In genomic region chr17:19386276-19386863, GRCh38 we compare ENCODE assay signal across 8 cellular contexts. TPM values are rescaled to one million over a fixed set of nuclear protein-coding genes. Genes with fewer than 3 reads are reported as not detected.
A peak's percentile ranks its signal among the peaks of the same experiment; 100 is the strongest.
DNase-seq lines count a peak whose midpoint lies in the region; ATAC-seq, FAIRE-seq and TF ChIP-seq lines count a peak whose summit lies in the region.

No MANE protein-coding gene starts in this region.

- peak overlapping the region; percentile 88 for H3K56ac ChIP-seq in mesendoderm (ENCODE audit: low read length)

- H3K36me3 ChIP-seq in bronchial epithelial cell (ENCODE audit: control insufficient read depth, insufficient read depth, low read length) (peaks cover 22% of the 10 kb centered on the region), mesendoderm (ENCODE audit: control insufficient read depth, insufficient read depth, low read length) (peaks cover 10% of the 10 kb centered on the region)

- no peak overlapping the region for H4K8ac ChIP-seq in mesendoderm (ENCODE audit: low read depth, low read length)

- no peak overlapping the region for H2BK15ac ChIP-seq in mesendoderm (replicated peaks; ENCODE audit: low read depth)

- peaks cover 24% of the 10 kb centered on the region for H3K4me1 ChIP-seq in mesendoderm (ENCODE audit: control insufficient read depth, low read depth, low read length)

- peak overlapping the region; percentile 18 for H2AK5ac ChIP-seq in mesendoderm (ENCODE audit: low read length)

- H3K4me3 ChIP-seq in bronchial epithelial cell (ENCODE audit: low read depth, low read length) (no peak overlapping the region), mesendoderm (ENCODE audit: low read length) (peak overlapping the region; percentile 13)

- peak overlapping the region; percentile 74 for H3K4ac ChIP-seq in mesendoderm (ENCODE audit: low read depth, low read length)

- H2BK120ac ChIP-seq in mesendoderm (ENCODE audit: low read depth, low read length): no peak overlapping the region

- H2BK5ac ChIP-seq in mesendoderm (ENCODE audit: low read length): peak overlapping the region; percentile 8

- H3K27me3 ChIP-seq in bronchial epithelial cell (ENCODE audit: control insufficient read depth, insufficient read depth, low read length) (no peaks in the 10 kb centered on the region), mesendoderm (ENCODE audit: insufficient read depth, low read length, poor library complexity) (no peaks in the 10 kb centered on the region)

- no peak for TF ChIP-seq CTCF in bronchial epithelial cell (IDR thresholded peaks at IDR 0.05; ENCODE audit: insufficient read depth, low read length, severe bottlenecking)

- no peak overlapping the region for H4K5ac ChIP-seq in mesendoderm (ENCODE audit: low read length)

- H3K9ac ChIP-seq in mesendoderm (ENCODE audit: low read length): peak overlapping the region; percentile 71

- DNase-seq in A172 (ENCODE audit: low spot score): peak; percentile 64
- DNase-seq in LHCN-M2 (ENCODE audit: low read depth): peak; percentile 85
- peak; percentile 95 for DNase-seq in bronchial epithelial cell (ENCODE audit: low read depth)
- peak; percentile 80 for DNase-seq in mesendoderm
- DNase-seq in stimulated activated CD4-positive, alpha-beta T cell treated with anti-CD3 and anti-CD28 coated beads, Interleukin-2, amount 100 ng/mL, for 24 hours: no peak
- no peak for DNase-seq in COR-L47 (lab: John Stamatoyannopoulos, UW)
- no peak for DNase-seq in NCI-H510A (lab: John Stamatoyannopoulos, UW)

- H3K79me1 ChIP-seq in mesendoderm (ENCODE audit: low read length): peaks cover 9% of the 10 kb centered on the region

- no CpG with 5 or more reads among the region's 17 CpGs for WGBS in mesendoderm (ENCODE audit: extremely low coverage, insufficient coverage, low lambda C conversion rate)

- FAIRE-seq in bronchial epithelial cell (lab: Jason Lieb, UNC): peak; percentile 58

- peaks cover 18% of the 10 kb centered on the region for H3K79me2 ChIP-seq in mesendoderm (ENCODE audit: control insufficient read depth, insufficient read depth, low read length)

- H3K18ac ChIP-seq in mesendoderm (ENCODE audit: low read length): peak overlapping the region; percentile 57

- H3K27ac ChIP-seq in mesendoderm (ENCODE audit: low read depth, low read length): peak overlapping the region; percentile 75

- no peak for ATAC-seq in GM21529 (IDR thresholded peaks at IDR 0.05; ENCODE audit: unreplicated experiment)

- peak overlapping the region; percentile 9 for H3K4me2 ChIP-seq in mesendoderm (ENCODE audit: low read length)

- H3K23ac ChIP-seq in mesendoderm (ENCODE audit: low read length): no peak overlapping the region

RNA-seq across cellular contexts. Expression of gene MFAP4, which starts 0.6 kb away (rescaled TPM):
- total RNA-seq in A172 (2014; rRNA removed; shearing (Covaris generic)): not detected in 2 replicates
- total RNA-seq in LHCN-M2 (2014; rRNA removed): 0.13 and 0.40 TPM in 2 replicates
- 0.81 TPM for polyA plus RNA-seq in LHCN-M2 (2012)
- total RNA-seq in bronchial epithelial cell: 0.26 TPM in 1 of 2 replicates, not detected in the other
- 93.5 TPM for polyA plus RNA-seq in mesendoderm (2013, experiment 1 of 2)
- polyA plus RNA-seq in mesendoderm (2013, experiment 2 of 2): 84.3 TPM

RNA-seq across cellular contexts. Expression of gene MAPK7, which starts 8.1 kb away (rescaled TPM):
- 11.5 and 15.5 TPM in 2 replicates for total RNA-seq in A172 (2014; rRNA removed; shearing (Covaris generic))
- total RNA-seq in LHCN-M2 (2014; rRNA removed): 17.9 and 19.6 TPM in 2 replicates
- polyA plus RNA-seq in LHCN-M2 (2012): 22.6 TPM
- 6.8 and 11.1 TPM in 2 replicates for total RNA-seq in bronchial epithelial cell
- 51.0 TPM for polyA plus RNA-seq in mesendoderm (2013, experiment 1 of 2)
- 48.4 TPM for polyA plus RNA-seq in mesendoderm (2013, experiment 2 of 2)

RNA-seq across cellular contexts. Expression of gene B9D1, which starts 23.8 kb away (rescaled TPM):
- total RNA-seq in A172 (2014; rRNA removed; shearing (Covaris generic)): 41.5 and 65.1 TPM in 2 replicates
- 21.6 and 37.9 TPM in 2 replicates for total RNA-seq in LHCN-M2 (2014; rRNA removed)
- polyA plus RNA-seq in LHCN-M2 (2012): 37.3 TPM
- total RNA-seq in bronchial epithelial cell: 12.4 and 28.0 TPM in 2 replicates
- 30.4 TPM for polyA plus RNA-seq in mesendoderm (2013, experiment 1 of 2)
- 29.6 TPM for polyA plus RNA-seq in mesendoderm (2013, experiment 2 of 2)

RNA-seq across cellular contexts. Expression of gene RNF112, which starts 24.7 kb away (rescaled TPM):
- total RNA-seq in A172 (2014; rRNA removed; shearing (Covaris generic)): not detected in 2 replicates
- total RNA-seq in LHCN-M2 (2014; rRNA removed) (0.06 TPM in 1 of 2 replicates, not detected in the other), bronchial epithelial cell (0.26 and 0.64 TPM in 2 replicates)
- polyA plus RNA-seq in LHCN-M2 (2012): 0.06 TPM
- 1.5 TPM for polyA plus RNA-seq in mesendoderm (2013, experiment 1 of 2)
- 1.2 TPM for polyA plus RNA-seq in mesendoderm (2013, experiment 2 of 2)

Comparison
In these comparisons a context has a peak if more than half of its experiments do, and no peak if none do; other contexts are left out.
1. DNase-seq: peak in A172 (single experiment), LHCN-M2 (single experiment), bronchial epithelial cell (single experiment) and mesendoderm (single experiment); none in stimulated activated CD4-positive, alpha-beta T cell treated with anti-CD3 and anti-CD28 coated beads, Interleukin-2, amount 100 ng/mL, for 24 hours (0 of 2), COR-L47 (single experiment) and NCI-H510A (single experiment).